In genomic region chr2:75654012-75654411, GRCh38 we compare ENCODE assay signal across 21 cellular contexts.
"Had no signal": no experiment of that assay in that cellular context is flagged by ENCODE, and none has a peak within 500 bp of the region (broad histone marks: within the 10 kb centered on the region; RNA-seq: fewer than 3 reads in every experiment).

No MANE protein-coding gene starts in this region.

- H3K4me1 ChIP-seq: ascending aorta had no signal

- ATAC-seq: activated CD4-positive, CD25-positive, alpha-beta regulatory T cell treated with anti-CD3 and anti-CD28 coated beads, Interleukin-2, amount 50 U/mL, for 24 hours; gastrocnemius medialis; heart left ventricle; left colon; natural killer cell had no signal

- DNase-seq: activated CD4-positive, alpha-beta T cell treated with anti-CD3 and anti-CD28 coated beads, Interleukin-2, amount 50 U/mL, for 4 hours; activated naive CD4-positive, alpha-beta T cell treated with Interleukin-2 at 50 U/mL for 16 hours; activated T-cell treated with anti-CD3 and anti-CD28 coated beads for 4 hours; effector memory CD4-positive, alpha-beta T cell; gastrocnemius medialis; heart left ventricle; left colon; natural killer cell; posterior cingulate gyrus; stimulated activated CD4-positive, alpha-beta T cell treated with anti-CD3 and anti-CD28 coated beads, Interleukin-4, amount 100 ng/mL, for 24 hours; stimulated activated naive CD4-positive, alpha-beta T cell treated with Interleukin-2 at 50 U/mL for 16 hours; substantia nigra had no signal

- H3K4me3 Mint-ChIP-seq: dendritic cell treated with granulocyte-macrophage colony-stimulating factor and Interleukin-4, amounts not matched to agents 40 ng/mL and 50 ng/mL, for 4 days; natural killer cell had no signal

- H3K27me3 ChIP-seq: ascending aorta, gastrocnemius medialis, heart left ventricle, right atrium auricular region, tibial nerve, vagina had no signal

- H3K9me3 ChIP-seq: gastrocnemius medialis, vagina had no signal

- H3K27me3 Mint-ChIP-seq: dendritic cell treated with granulocyte-macrophage colony-stimulating factor and Interleukin-4, amounts not matched to agents 40 ng/mL and 50 ng/mL, for 4 days had no signal

- H3K27ac Mint-ChIP-seq: dendritic cell treated with granulocyte-macrophage colony-stimulating factor and Interleukin-4, amounts not matched to agents 40 ng/mL and 50 ng/mL, for 4 days; natural killer cell had no signal

- H3K27ac ChIP-seq: ascending aorta, epithelial cell of prostate, heart left ventricle, right atrium auricular region, skin epidermis, tibial nerve, vagina had no signal

- H3K4me3 ChIP-seq: ascending aorta, gastrocnemius medialis, heart left ventricle, lung, right atrium auricular region, skin epidermis, tibial nerve, vagina had no signal
